1 cellular context compared by ENCODE assay signal in the genomic region with DNA sequence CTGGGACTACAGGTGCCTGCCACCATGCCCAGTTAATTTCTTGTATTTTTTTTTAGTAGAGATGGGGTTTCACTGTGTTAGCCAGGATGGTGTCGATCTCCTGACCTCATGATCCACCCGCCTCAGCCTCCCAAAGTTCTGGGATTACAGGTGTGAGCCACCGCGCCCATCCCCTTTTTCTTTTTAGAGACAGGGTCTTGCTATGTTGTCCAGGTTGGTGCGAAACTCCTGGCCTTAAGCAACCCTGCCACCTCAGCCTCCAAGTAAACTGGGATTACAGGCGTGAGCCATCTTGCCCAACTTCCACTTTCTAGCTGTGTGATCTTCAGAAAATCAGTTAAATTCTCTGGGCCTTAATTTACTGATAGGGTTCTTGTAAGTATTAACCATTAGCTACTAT.
A peak's percentile ranks its signal among the peaks of the same experiment; 100 is the strongest.
TF ChIP-seq lines count a peak whose summit lies in the region.

No MANE protein-coding gene starts in this region.

TF ChIP-seq in WTC11, 78 proteins besides CTCF, POLR2A, EP300 and RAD21:
- peak; percentile 42; the same call in 1 of the 2 replicates for TF ChIP-seq ZNF121 (CRISPR knock-in tag; IDR thresholded peaks at IDR 0.05)
